21 cellular contexts compared by ENCODE assay signal in the genomic region with DNA sequence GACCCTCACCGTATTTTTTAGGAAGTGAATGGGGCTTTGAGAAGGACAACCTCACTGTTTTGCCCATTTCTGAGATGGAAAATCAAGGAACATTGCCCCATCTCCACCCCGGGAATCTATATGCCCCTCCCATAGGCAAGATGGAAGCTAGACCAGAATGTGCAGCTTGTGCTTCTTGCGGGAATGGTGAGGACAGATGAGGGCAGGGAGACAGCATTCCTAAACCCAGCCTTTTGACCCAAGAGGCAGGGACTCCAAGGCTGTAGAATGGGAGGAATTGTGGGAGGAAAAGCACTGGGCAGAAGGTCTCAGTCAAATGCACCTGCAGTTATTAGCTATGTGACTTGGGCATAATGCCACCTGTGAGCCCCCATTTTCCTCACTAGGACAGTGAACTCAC.
DNase-seq lines count a peak whose midpoint lies in the region; ATAC-seq, FAIRE-seq and TF ChIP-seq lines count a peak whose summit lies in the region.
"Had no signal": no experiment of that assay in that cellular context is flagged by ENCODE, and none has a peak within 500 bp of the region (broad histone marks: within the 10 kb centered on the region; RNA-seq: fewer than 3 reads in every experiment).

No MANE protein-coding gene starts in this region.

- TF ChIP-seq RAD21 in A549 (conservative IDR thresholded peaks at IDR 0.05 in 1 of 2, IDR thresholded peaks at IDR 0.05 in 1 of 2), result no peak
- no peak for TF ChIP-seq RAD21 in SK-N-SH (IDR thresholded peaks at IDR 0.05; ENCODE audit: low read length)

- H3K9me2 ChIP-seq in SK-N-SH, result no peaks in the 10 kb centered on the region

- H3K4me3 Mint-ChIP-seq in CD4-positive, alpha-beta memory T cell, result peak overlapping the region in 3 of 8 donors; percentile 1 to 71 (median 65)
- no peak overlapping the region for H3K4me3 Mint-ChIP-seq in activated T-helper 1 cell treated with anti-CD3 and anti-CD28 coated beads, Interleukin-12 subunit alpha, Interleukin-12 subunit beta, Interleukin-2, Interleukin-4 antibody, amounts not matched to agents 30 ng/mL and 10 ng/mL and 1 ng/mL, durations not matched to agents 14 hours and 24 hours and 36 hours
- H3K4me3 Mint-ChIP-seq in naive thymus-derived CD8-positive, alpha-beta T cell, result peak overlapping the region in 1 of 10 donors; percentile 32
- H3K4me3 Mint-ChIP-seq: mesothelial cell of epicardium had no signal

- H3K4me1 Mint-ChIP-seq in CD4-positive, alpha-beta memory T cell, result peaks cover 77 to 95% (median 88%) of the 10 kb centered on the region in 4 donors
- peaks cover 97% of the 10 kb centered on the region for H3K4me1 Mint-ChIP-seq in activated T-helper 1 cell treated with anti-CD3 and anti-CD28 coated beads, Interleukin-12 subunit alpha, Interleukin-12 subunit beta, Interleukin-2, Interleukin-4 antibody, amounts not matched to agents 30 ng/mL and 10 ng/mL and 1 ng/mL, durations not matched to agents 14 hours and 24 hours and 36 hours (ENCODE audit: low read depth)
- H3K4me1 Mint-ChIP-seq in naive thymus-derived CD8-positive, alpha-beta T cell, result peaks cover 15 to 87% (median 52%) of the 10 kb centered on the region in 4 donors

- H3K9me3 Mint-ChIP-seq in CD4-positive, alpha-beta memory T cell, result no peaks in the 10 kb centered on the region
- no peaks in the 10 kb centered on the region for H3K9me3 Mint-ChIP-seq in activated T-helper 1 cell treated with anti-CD3 and anti-CD28 coated beads, Interleukin-12 subunit alpha, Interleukin-12 subunit beta, Interleukin-2, Interleukin-4 antibody, amounts not matched to agents 30 ng/mL and 10 ng/mL and 1 ng/mL, durations not matched to agents 14 hours and 24 hours and 36 hours
- no peaks in the 10 kb centered on the region for H3K9me3 Mint-ChIP-seq in naive thymus-derived CD8-positive, alpha-beta T cell
- H3K9me3 Mint-ChIP-seq: mesothelial cell of epicardium had no signal

- no peak for FAIRE-seq in A549 (lab: Jason Lieb, UNC)
- FAIRE-seq: D721Med, frontal cortex, GM12878 had no signal

- H3K4me1 ChIP-seq in A549 (peaks cover 100% of the 10 kb centered on the region), SK-N-SH (ENCODE audit: control insufficient read depth in 1 of 2, insufficient read depth in 2 of 2, low read depth in 1 of 2, low read length in 1 of 2) (peaks cover 12 to 35% of the 10 kb centered on the region in 2 experiments)
- H3K4me1 ChIP-seq in CD4-positive, alpha-beta memory T cell (ENCODE audit: insufficient read depth, low read length), result peaks cover 96% of the 10 kb centered on the region

- CTCF ChIA-PET in A549 (lab: Yijun Ruan, JAX) (interaction anchor here (1.0 to 2.1 kb wide), 7 partner anchors 11 to 185 kb away, joined by 3 to 10 read pairs (median 4); no protein-coding TSS in a partner anchor), SK-N-SH (lab: Yijun Ruan, JAX) (no interaction called here)
- CTCF ChIA-PET in CD4-positive, alpha-beta memory T cell (lab: Charles Lee; ENCODE audit: partially characterized antibody), result interaction anchor here (1.1 to 2.5 kb wide), 2 partner anchors 15 to 100 kb away, joined by 3 to 8 read pairs; no protein-coding TSS in a partner anchor

- no peaks in the 10 kb centered on the region for H4K20me1 ChIP-seq in SK-N-SH (ENCODE audit: insufficient read depth)

- no peak overlapping the region for H2AFZ ChIP-seq in SK-N-SH (ENCODE audit: low read depth)

- no peaks in the 10 kb centered on the region for H3K27me3 ChIP-seq in CD4-positive, alpha-beta memory T cell (ENCODE audit: insufficient read depth, low read length)
- no peaks in the 10 kb centered on the region for H3K27me3 ChIP-seq in SK-N-SH (ENCODE audit: insufficient read depth)
- H3K27me3 ChIP-seq: neutrophil, transverse colon had no signal

- H3K36me3 Mint-ChIP-seq in CD4-positive, alpha-beta memory T cell, result peaks cover 9 to 23% of the 10 kb centered on the region in 2 donors
- peaks cover 31% of the 10 kb centered on the region for H3K36me3 Mint-ChIP-seq in activated T-helper 1 cell treated with anti-CD3 and anti-CD28 coated beads, Interleukin-12 subunit alpha, Interleukin-12 subunit beta, Interleukin-2, Interleukin-4 antibody, amounts not matched to agents 30 ng/mL and 10 ng/mL and 1 ng/mL, durations not matched to agents 14 hours and 24 hours and 36 hours (ENCODE audit: low read depth)
- H3K36me3 Mint-ChIP-seq in naive thymus-derived CD8-positive, alpha-beta T cell, result no peaks in the 10 kb centered on the region

- no peaks in the 10 kb centered on the region for H3K36me3 ChIP-seq in CD4-positive, alpha-beta memory T cell (ENCODE audit: insufficient read depth, low read length)
- H3K36me3 ChIP-seq in SK-N-SH (replicated peaks in 1 of 2; ENCODE audit: control insufficient read depth in 1 of 2, insufficient read depth in 2 of 2, low read length in 1 of 2), result peaks cover 0 to 7% of the 10 kb centered on the region in 2 experiments
- H3K36me3 ChIP-seq: neutrophil, transverse colon had no signal

- no peak for TF ChIP-seq POLR2A in A549 (IDR thresholded peaks at IDR 0.05; ENCODE audit: low read length)

- POLR2A ChIA-PET in A549 (lab: Yijun Ruan, JAX) (no interaction called here), SK-N-SH (lab: Yijun Ruan, JAX) (no interaction called here)
- POLR2A ChIA-PET in CD4-positive, alpha-beta memory T cell (lab: Charles Lee; ENCODE audit: partially characterized antibody), result interaction anchor here (0.6 to 2.1 kb wide), 6 partner anchors 9 to 63 kb away, joined by 3 to 6 read pairs (median 4); no protein-coding TSS in a partner anchor
- POLR2A ChIA-PET in naive thymus-derived CD8-positive, alpha-beta T cell (lab: Charles Lee), result interaction anchor here (0.6 to 1.8 kb wide), 2 partner anchors 12 to 70 kb away, joined by 3 to 5 read pairs; no protein-coding TSS in a partner anchor

- no peaks in the 10 kb centered on the region for H3K27me3 Mint-ChIP-seq in CD4-positive, alpha-beta memory T cell
- H3K27me3 Mint-ChIP-seq in activated T-helper 1 cell treated with anti-CD3 and anti-CD28 coated beads, Interleukin-12 subunit alpha, Interleukin-12 subunit beta, Interleukin-2, Interleukin-4 antibody, amounts not matched to agents 30 ng/mL and 10 ng/mL and 1 ng/mL, durations not matched to agents 14 hours and 24 hours and 36 hours (ENCODE audit: insufficient read depth), result no peaks in the 10 kb centered on the region
- H3K27me3 Mint-ChIP-seq in naive thymus-derived CD8-positive, alpha-beta T cell, result no peaks in the 10 kb centered on the region

- H3K9ac ChIP-seq in SK-N-SH, result no peak overlapping the region
- H3K9ac ChIP-seq: KMS-11 had no signal

- H3K79me2 ChIP-seq in SK-N-SH (ENCODE audit: insufficient read depth), result peaks cover 95% of the 10 kb centered on the region

- 49% methylated on average over 3 of the region's 3 CpGs for WGBS in A549 (ENCODE audit: missing lambda C conversion rate)
- 97% methylated on average over 3 of the region's 3 CpGs for WGBS in SK-N-SH (ENCODE audit: low lambda C conversion rate)

- H3K4me3 ChIP-seq in A549 (no peak overlapping the region), SK-N-SH (ENCODE audit: low read depth in 2 of 2, low read length in 1 of 2) (no peak overlapping the region)
- H3K4me3 ChIP-seq in CD4-positive, alpha-beta memory T cell (ENCODE audit: low read length in 2 of 2), result no peak overlapping the region
- H3K4me3 ChIP-seq: GM12878, transverse colon had no signal

- intact Hi-C loops in CD4-positive, alpha-beta memory T cell (cut with micrococcal nuclease), result loop anchor here (5.0 kb wide), 1 partner anchor 50 kb away; no protein-coding TSS in a partner anchor
- intact Hi-C loops in activated T-helper 1 cell treated with anti-CD3 and anti-CD28 coated beads, Interleukin-12 subunit alpha, Interleukin-12 subunit beta, Interleukin-2, Interleukin-4 antibody, amounts not matched to agents 30 ng/mL and 10 ng/mL and 1 ng/mL, durations not matched to agents 14 hours and 24 hours and 36 hours (cut with micrococcal nuclease), result loop anchor here (5.0 kb wide), 1 partner anchor 65 kb away; a partner anchor contains a TSS

- TF ChIP-seq EP300 in A549 (IDR thresholded peaks at IDR 0.05) (no peak), SK-N-SH (IDR thresholded peaks at IDR 0.05; ENCODE audit: borderline replicate concordance in 1 of 2, low read depth in 1 of 2, low read length in 1 of 2) (no peak)

- H3K9me3 ChIP-seq in A549 (no peaks in the 10 kb centered on the region), SK-N-SH (no peaks in the 10 kb centered on the region)
- no peaks in the 10 kb centered on the region for H3K9me3 ChIP-seq in CD4-positive, alpha-beta memory T cell (ENCODE audit: control insufficient read depth in 1 of 2, low read length in 2 of 2)
- H3K9me3 ChIP-seq: neutrophil, transverse colon had no signal

- peaks cover 16% of the 10 kb centered on the region for H3F3A ChIP-seq in SK-N-SH (replicated peaks; ENCODE audit: insufficient read depth)

- H3K27ac Mint-ChIP-seq in CD4-positive, alpha-beta memory T cell, result peak overlapping the region; percentile 97 to 100 (median 99)
- H3K27ac Mint-ChIP-seq in activated T-helper 1 cell treated with anti-CD3 and anti-CD28 coated beads, Interleukin-12 subunit alpha, Interleukin-12 subunit beta, Interleukin-2, Interleukin-4 antibody, amounts not matched to agents 30 ng/mL and 10 ng/mL and 1 ng/mL, durations not matched to agents 14 hours and 24 hours and 36 hours, result peak overlapping the region; percentile 98
- H3K27ac Mint-ChIP-seq in naive thymus-derived CD8-positive, alpha-beta T cell, result peak overlapping the region in 8 of 10 donors; percentile 30 to 99 (median 58)

- no peak for ATAC-seq in A549
- no peak for ATAC-seq in naive thymus-derived CD8-positive, alpha-beta T cell
- ATAC-seq in HG03442 (IDR thresholded peaks at IDR 0.05; ENCODE audit: unreplicated experiment), result no peak
- ATAC-seq: GM12878; stimulated activated naive CD8-positive, alpha-beta T cell treated with anti-CD3 and anti-CD28 coated beads, Interleukin-15, Interleukin-2, amounts not matched to agents 100 U/mL and 50 U/mL, for 24 hours had no signal

- H3K27ac ChIP-seq in A549 (peak overlapping the region; percentile 92), SK-N-SH (ENCODE audit: low read depth in 2 of 2, low read length in 1 of 2) (no peak overlapping the region)
- H3K27ac ChIP-seq in CD4-positive, alpha-beta memory T cell (ENCODE audit: low read depth, low read length), result peak overlapping the region; percentile 85
- H3K27ac ChIP-seq: KMS-11, neutrophil had no signal

- TF ChIP-seq CTCF in A549 (IDR thresholded peaks at IDR 0.05) (no peak), SK-N-SH (IDR thresholded peaks at IDR 0.05) (no peak)

- DNase-seq in A549 (ENCODE audit: low read depth in 1 of 2, low spot score in 1 of 2) (no peak), SK-N-SH (no peak)
- DNase-seq in CD4-positive, alpha-beta memory T cell, result no peak
- no peak for DNase-seq in activated T-helper 1 cell treated with anti-CD3 and anti-CD28 coated beads, Interleukin-12 subunit alpha, Interleukin-12 subunit beta, Interleukin-2, Interleukin-4 antibody, amounts not matched to agents 30 ng/mL and 10 ng/mL and 1 ng/mL, durations not matched to agents 14 hours and 24 hours and 36 hours (ENCODE audit: low spot score)
- no peak for DNase-seq in naive thymus-derived CD8-positive, alpha-beta T cell
- no peak for DNase-seq in stimulated activated naive CD4-positive, alpha-beta T cell (lab: John Stamatoyannopoulos, UW)
- no peak for DNase-seq in activated naive CD4-positive, alpha-beta T cell (lab: John Stamatoyannopoulos, UW)
- DNase-seq: activated CD4-positive, CD25-positive, alpha-beta regulatory T cell; activated gamma-delta T cell; anterior cingulate cortex; NCI-H2081; SIG-M5; stimulated activated naive CD8-positive, alpha-beta T cell treated with anti-CD3 and anti-CD28 coated beads, Interleukin-15, Interleukin-2, amounts not matched to agents 100 U/mL and 50 U/mL, for 24 hours; transverse colon had no signal

- H3K4me2 ChIP-seq in A549, result peak overlapping the region; percentile 90
- no peak overlapping the region for H3K4me2 ChIP-seq in SK-N-SH
- H3K4me2 ChIP-seq: KMS-11 had no signal

Comparison
In these comparisons a context has a peak if more than half of its experiments do, and no peak if none do; other contexts are left out.
1. H3K27ac ChIP-seq: peak in A549 (2 of 2) and CD4-positive, alpha-beta memory T cell (single experiment); none in SK-N-SH (0 of 2).
2. POLR2A ChIA-PET loops: an anchor here in CD4-positive, alpha-beta memory T cell (0.6 to 2.1 kb wide) and naive thymus-derived CD8-positive, alpha-beta T cell (0.6 to 1.8 kb wide); none called in A549 and SK-N-SH.
3. Peak in every context shown above with its lines, with median percentiles within 50 percentile points of each other: H3K27ac Mint-ChIP-seq.